Comparison of ENCODE assay signal across 14 cellular contexts in genomic region chr15:38128389-38128788, GRCh38.
A peak's percentile ranks its signal among the peaks of the same experiment; 100 is the strongest.
DNase-seq lines count a peak whose midpoint lies in the region; ATAC-seq and TF ChIP-seq lines count a peak whose summit lies in the region.
"Had no signal": no experiment of that assay in that cellular context is flagged by ENCODE, and none has a peak within 500 bp of the region (broad histone marks: within the 10 kb centered on the region; RNA-seq: fewer than 3 reads in every experiment).

No MANE protein-coding gene starts in this region.

- no peaks in the 10 kb centered on the region for H3K36me3 Mint-ChIP-seq in chondrocyte (ENCODE audit: low read depth)
- no peaks in the 10 kb centered on the region for H3K36me3 Mint-ChIP-seq in stimulated activated naive B cell treated with anti-CD40 and anti-IgM and Interleukin-4, amounts not matched to agents 10 μg/mL and 1 μg/mL and 100 μg/mL, for 72 hours

- peak overlapping the region; percentile 74 for H3K27ac Mint-ChIP-seq in chondrocyte (ENCODE audit: unreplicated experiment)
- no peak overlapping the region for H3K27ac Mint-ChIP-seq in stimulated activated naive B cell treated with anti-CD40 and anti-IgM and Interleukin-4, amounts not matched to agents 10 μg/mL and 1 μg/mL and 100 μg/mL, for 72 hours

- ATAC-seq in heart right ventricle (peak in 2 of 8 donors; percentile 12), left cardiac atrium (no peak), upper lobe of right lung (no peak)
- ATAC-seq in stimulated activated naive B cell treated with anti-CD40 and anti-IgM and Interleukin-4, amounts not matched to agents 10 μg/mL and 1 μg/mL and 100 μg/mL, for 72 hours (replicated peaks), result no peak
- ATAC-seq: HCT116; stimulated activated naive CD8-positive, alpha-beta T cell treated with anti-CD3 and anti-CD28 coated beads, Interleukin-15, Interleukin-2, amounts not matched to agents 100 U/mL and 50 U/mL, for 24 hours had no signal

- H3K4me1 ChIP-seq in heart right ventricle, result peaks cover 0 to 59% (median 30%) of the 10 kb centered on the region in 9 donors
- peaks cover 23% of the 10 kb centered on the region for H3K4me1 ChIP-seq in upper lobe of right lung

- no peak overlapping the region for H3K4me3 Mint-ChIP-seq in chondrocyte (ENCODE audit: unreplicated experiment)
- H3K4me3 Mint-ChIP-seq in stimulated activated naive B cell treated with anti-CD40 and anti-IgM and Interleukin-4, amounts not matched to agents 10 μg/mL and 1 μg/mL and 100 μg/mL, for 72 hours, result no peak overlapping the region

- 47 to 50% methylated on average over 3 of the region's 3 CpGs for WGBS in heart right ventricle, 2 donors

- H3K27me3 ChIP-seq in heart right ventricle, result no peaks in the 10 kb centered on the region
- no peaks in the 10 kb centered on the region for H3K27me3 ChIP-seq in upper lobe of right lung
- H3K27me3 ChIP-seq: cardiac muscle cell had no signal

- no peaks in the 10 kb centered on the region for H3K36me3 ChIP-seq in heart right ventricle
- H3K36me3 ChIP-seq in upper lobe of right lung, result no peaks in the 10 kb centered on the region
- H3K36me3 ChIP-seq: cardiac muscle cell had no signal

- TF ChIP-seq CTCF in heart right ventricle (IDR thresholded peaks at IDR 0.05) (no peak), chondrocyte (IDR thresholded peaks at IDR 0.05) (no peak), upper lobe of right lung (IDR thresholded peaks at IDR 0.05) (no peak)

- no peak overlapping the region for H3K4me3 ChIP-seq in heart right ventricle
- no peak overlapping the region for H3K4me3 ChIP-seq in upper lobe of right lung
- H3K4me3 ChIP-seq: cardiac muscle cell, mucosa of descending colon had no signal

- peaks cover 31% of the 10 kb centered on the region for H3K4me1 Mint-ChIP-seq in chondrocyte (ENCODE audit: low read depth)
- H3K4me1 Mint-ChIP-seq in stimulated activated naive B cell treated with anti-CD40 and anti-IgM and Interleukin-4, amounts not matched to agents 10 μg/mL and 1 μg/mL and 100 μg/mL, for 72 hours, result peaks cover 18 to 22% of the 10 kb centered on the region in 2 donors

- H3K9me3 Mint-ChIP-seq in chondrocyte (ENCODE audit: low read depth), result no peaks in the 10 kb centered on the region
- no peaks in the 10 kb centered on the region for H3K9me3 Mint-ChIP-seq in stimulated activated naive B cell treated with anti-CD40 and anti-IgM and Interleukin-4, amounts not matched to agents 10 μg/mL and 1 μg/mL and 100 μg/mL, for 72 hours

- no peaks in the 10 kb centered on the region for H3K27me3 Mint-ChIP-seq in chondrocyte (ENCODE audit: low read depth)
- peaks cover 5 to 17% of the 10 kb centered on the region in 2 donors for H3K27me3 Mint-ChIP-seq in stimulated activated naive B cell treated with anti-CD40 and anti-IgM and Interleukin-4, amounts not matched to agents 10 μg/mL and 1 μg/mL and 100 μg/mL, for 72 hours

- DNase-seq in heart right ventricle (no peak), left cardiac atrium (no peak), chondrocyte (ENCODE audit: low spot score) (no peak), medulla oblongata (ENCODE audit: extremely low spot score) (peak; percentile 27), upper lobe of right lung (no peak)
- DNase-seq in activated CD8-positive, alpha-beta memory T cell treated with anti-CD3 and anti-CD28 coated beads for 24 hours, result no peak
- no peak for DNase-seq in activated CD4-positive, alpha-beta T cell treated with anti-CD3 and anti-CD28 coated beads for 4 hours
- no peak for DNase-seq in stimulated activated naive B cell treated with anti-CD40 and anti-IgM and Interleukin-4, amounts not matched to agents 10 μg/mL and 1 μg/mL and 100 μg/mL, for 72 hours
- DNase-seq: activated T-cell treated with anti-CD3 and anti-CD28 coated beads for 4 hours; mucosa of descending colon; NCI-H1048; stimulated activated naive CD8-positive, alpha-beta T cell treated with anti-CD3 and anti-CD28 coated beads, Interleukin-15, Interleukin-2, amounts not matched to agents 100 U/mL and 50 U/mL, for 24 hours had no signal

- intact Hi-C loops in heart right ventricle (cut with DNase I) (loop anchor here in 2 of 10 donors (2.0 to 10.0 kb wide), 2 partner anchors 54 to 124 kb away; partner anchors contain the start of gene SPRED1 (in 1 of the 2)), left cardiac atrium (cut with DNase I) (no loop called here), upper lobe of right lung (cut with DNase I) (no loop called here)

- H3K27ac ChIP-seq in heart right ventricle (peak overlapping the region in 8 of 10 donors; percentile 65 to 90 (median 83)), upper lobe of right lung (peak overlapping the region; percentile 70)
- H3K27ac ChIP-seq: cardiac muscle cell had no signal

- H3K9me3 ChIP-seq in heart right ventricle, result peaks cover 0 to 7% (median 0%) of the 10 kb centered on the region in 11 donors
- no peaks in the 10 kb centered on the region for H3K9me3 ChIP-seq in upper lobe of right lung
- H3K9me3 ChIP-seq: mucosa of descending colon had no signal
